ENCODE assay signal across 8 cellular contexts in the genomic region with DNA sequence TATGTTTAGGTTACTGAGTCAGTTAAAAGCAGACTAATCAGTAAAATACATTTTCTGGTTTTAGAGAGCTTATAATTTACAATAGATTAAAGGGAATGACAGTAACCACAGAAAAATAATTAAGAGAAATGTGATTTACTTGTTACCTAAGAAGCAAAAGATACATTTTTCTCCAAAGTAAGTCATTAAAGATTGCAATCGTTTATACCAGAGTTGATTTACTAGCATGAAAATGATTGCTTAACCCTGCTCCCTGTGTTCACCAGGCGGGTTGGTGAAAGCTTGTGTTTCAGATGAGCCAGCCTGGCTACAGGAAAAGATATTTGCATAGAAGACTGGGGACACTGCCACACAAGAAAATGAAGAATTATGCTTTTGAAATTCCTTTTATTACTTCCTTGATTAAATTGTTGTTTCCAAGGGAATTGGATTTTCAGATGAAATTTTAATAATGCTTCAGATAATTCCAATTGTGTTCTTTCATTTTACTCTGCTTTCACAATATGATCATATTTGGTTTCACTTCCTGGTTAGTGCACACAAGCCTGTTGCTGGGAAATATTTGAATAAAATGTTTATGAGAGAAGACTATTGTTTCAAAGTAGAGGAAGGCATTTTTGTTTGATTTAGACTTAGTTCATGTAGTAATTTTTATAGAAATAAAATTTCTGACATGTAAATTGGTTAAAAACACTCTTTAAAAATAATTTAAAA. TPM values are rescaled to one million over a fixed set of nuclear protein-coding genes. Genes with fewer than 3 reads are reported as not detected.
A peak's percentile ranks its signal among the peaks of the same experiment; 100 is the strongest.
DNase-seq lines count a peak whose midpoint lies in the region; ATAC-seq and TF ChIP-seq lines count a peak whose summit lies in the region.

No MANE protein-coding gene starts in this region.

- no peaks in the 10 kb centered on the region for H4K20me1 ChIP-seq in hepatocyte (ENCODE audit: insufficient read depth, poor library complexity, severe bottlenecking)

- no peak for TF ChIP-seq CTCF in GM10248 (IDR thresholded peaks at IDR 0.05; ENCODE audit: control extremely low read depth, extremely low read depth, low read depth, missing control alignments)
- TF ChIP-seq CTCF in hepatocyte (IDR thresholded peaks at IDR 0.05; ENCODE audit: poor library complexity): no peak
- no peak for TF ChIP-seq CTCF in uterus (IDR thresholded peaks at IDR 0.05)

- no peaks in the 10 kb centered on the region for H3K9me3 Mint-ChIP-seq in T-helper 1 cell treated with Interleukin-12 subunit alpha and Interleukin-12 subunit beta and Interleukin-4 antibody, amounts not matched to agents 30 μg/mL and 1 μg/mL, for 36 hours

- no peaks in the 10 kb centered on the region for H3K27me3 Mint-ChIP-seq in T-helper 1 cell treated with Interleukin-12 subunit alpha and Interleukin-12 subunit beta and Interleukin-4 antibody, amounts not matched to agents 30 μg/mL and 1 μg/mL, for 36 hours (ENCODE audit: low read depth)

- H3K9me3 ChIP-seq in hepatocyte (ENCODE audit: low read depth) (no peaks in the 10 kb centered on the region), uterus (no peaks in the 10 kb centered on the region)

- POLR2A ChIA-PET in GM10248 (lab: Yijun Ruan, JAX): no interaction called here

- DNase-seq in GM10248 (ENCODE audit: extremely low spot score) (peak; percentile 22), KBM-7 (peak; percentile 49), hepatocyte (ENCODE audit: low spot score) (no peak), uterus (no peak), occipital lobe (lab: John Stamatoyannopoulos, UW) (no peak)
- DNase-seq in stimulated activated CD4-positive, alpha-beta T cell treated with anti-CD3 and anti-CD28 coated beads, Interleukin-4, amount 100 ng/mL, for 24 hours: no peak

- H3K27ac ChIP-seq in hepatocyte (peak overlapping the region; percentile 13), uterus (peak overlapping the region; percentile 40 to 51)

- CTCF ChIA-PET in GM10248 (lab: Yijun Ruan, JAX): interaction anchor here (0.8 to 1.9 kb wide), 4 partner anchors 12 to 40 kb away, joined by 3 to 5 read pairs (median 4); no protein-coding TSS in a partner anchor

- H3K36me3 ChIP-seq in hepatocyte (replicated peaks; ENCODE audit: insufficient read depth, low read depth): no peaks in the 10 kb centered on the region
- no peaks in the 10 kb centered on the region for H3K36me3 ChIP-seq in uterus

- TF ChIP-seq POLR2A in uterus (IDR thresholded peaks at IDR 0.05): no peak

- peak overlapping the region; percentile 47 for H3K4me3 Mint-ChIP-seq in T-helper 1 cell treated with Interleukin-12 subunit alpha and Interleukin-12 subunit beta and Interleukin-4 antibody, amounts not matched to agents 30 μg/mL and 1 μg/mL, for 36 hours

- peaks cover 46% of the 10 kb centered on the region for H3K4me1 Mint-ChIP-seq in T-helper 1 cell treated with Interleukin-12 subunit alpha and Interleukin-12 subunit beta and Interleukin-4 antibody, amounts not matched to agents 30 μg/mL and 1 μg/mL, for 36 hours (ENCODE audit: low read depth)

- peak overlapping the region; percentile 72 for H3K27ac Mint-ChIP-seq in T-helper 1 cell treated with Interleukin-12 subunit alpha and Interleukin-12 subunit beta and Interleukin-4 antibody, amounts not matched to agents 30 μg/mL and 1 μg/mL, for 36 hours

- H3K9me2 ChIP-seq in hepatocyte (replicated peaks; ENCODE audit: insufficient read depth): no peaks in the 10 kb centered on the region

- no peak overlapping the region for H2AFZ ChIP-seq in hepatocyte

- H3K27me3 ChIP-seq in hepatocyte: no peaks in the 10 kb centered on the region
- no peaks in the 10 kb centered on the region for H3K27me3 ChIP-seq in uterus

- peaks cover 49% of the 10 kb centered on the region for H3K36me3 Mint-ChIP-seq in T-helper 1 cell treated with Interleukin-12 subunit alpha and Interleukin-12 subunit beta and Interleukin-4 antibody, amounts not matched to agents 30 μg/mL and 1 μg/mL, for 36 hours (ENCODE audit: low read depth)

- peak overlapping the region; percentile 52 for H3K4me2 ChIP-seq in hepatocyte

- H3K4me1 ChIP-seq in hepatocyte (ENCODE audit: insufficient read depth) (no peaks in the 10 kb centered on the region), uterus (peaks cover 0 to 7% of the 10 kb centered on the region in 2 donors)

- in situ Hi-C loops in KBM-7 (cut with MboI; ENCODE audit: low pct_unique_long_range_greater_than_20kb, low sequenced_read_pairs): no loop called here

- intact Hi-C loops in uterus (cut with DNase I; ENCODE audit: low total_unique reads): no loop called here

- H3K4me3 ChIP-seq in hepatocyte: no peak overlapping the region
- H3K4me3 ChIP-seq in uterus: no peak overlapping the region

- no peaks in the 10 kb centered on the region for H3K79me2 ChIP-seq in hepatocyte

- WGBS in hepatocyte (ENCODE audit: low lambda C conversion rate, missing lambda C conversion rate): 51% methylated on average over 2 of the region's 2 CpGs

- peak; percentile 76 for ATAC-seq in GM21515 (IDR thresholded peaks at IDR 0.05; ENCODE audit: unreplicated experiment)

RNA-seq across cellular contexts. Expression of a gene that starts 28.0 kb away (rescaled TPM):
- total RNA-seq in hepatocyte (5.1 and 9.5 TPM in 2 replicates), uterus (1 to 10 TPM; 1.0 to 9.8 (median 7.6) TPM), occipital lobe (32.8 TPM)
- polyA plus RNA-seq in hepatocyte: 1.7 and 4.6 TPM in 2 replicates

Comparison
In these comparisons a context has a peak if more than half of its experiments do, and no peak if none do; other contexts are left out.
1. DNase-seq: peak in GM10248 (single experiment) and KBM-7 (single experiment); none in hepatocyte (single experiment), uterus (0 of 2), stimulated activated CD4-positive, alpha-beta T cell treated with anti-CD3 and anti-CD28 coated beads, Interleukin-4, amount 100 ng/mL, for 24 hours (single experiment) and occipital lobe (single experiment).